ENCODE assay signal across 14 cellular contexts in the genomic region with DNA sequence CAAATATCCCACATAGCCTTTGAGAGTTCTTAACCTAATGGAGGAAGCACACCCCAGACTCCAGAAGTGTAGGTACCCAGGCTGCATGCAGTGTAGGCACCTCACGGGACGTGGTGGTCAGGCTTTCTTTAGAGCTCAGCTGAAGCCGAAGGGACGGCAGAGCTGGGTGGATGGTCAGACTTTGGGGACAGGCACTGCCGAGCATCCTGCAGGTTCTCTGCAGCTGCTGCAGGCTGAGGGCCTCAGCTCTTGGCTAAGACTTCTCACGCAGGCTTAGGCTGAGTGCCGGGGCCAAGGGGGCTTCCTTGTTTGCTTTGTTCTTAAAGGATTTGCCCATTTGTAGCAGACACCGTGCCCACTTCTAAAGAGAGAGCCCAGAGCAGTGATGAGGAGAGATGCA.
DNase-seq lines count a peak whose midpoint lies in the region; ATAC-seq and TF ChIP-seq lines count a peak whose summit lies in the region.
"Had no signal": no experiment of that assay in that cellular context is flagged by ENCODE, and none has a peak within 500 bp of the region (broad histone marks: within the 10 kb centered on the region; RNA-seq: fewer than 3 reads in every experiment).

No MANE protein-coding gene starts in this region.

- H2BK120ac ChIP-seq in trophoblast cell (ENCODE audit: insufficient read depth, low read length, poor library complexity): no peak overlapping the region

- H2AFZ ChIP-seq in trophoblast cell (ENCODE audit: insufficient read depth, low read length, poor library complexity): no peak overlapping the region

- peak; percentile 31 for DNase-seq in G401 (ENCODE audit: low spot score)
- DNase-seq in WTC11 (ENCODE audit: low spot score): no peak
- no peak for DNase-seq in trophoblast cell
- no peak for DNase-seq in EL
- no peak for DNase-seq in activated CD4-positive, alpha-beta T cell treated with anti-CD3 and anti-CD28 coated beads, Interleukin-2, amount 10 ng/mL, durations not matched to agents 24 days and 14 days
- DNase-seq in activated CD4-positive, alpha-beta T cell treated with anti-CD3 and anti-CD28 coated beads for 4 hours: no peak
- DNase-seq: C1 segment of cervical spinal cord; CD4-positive, alpha-beta memory T cell; DMS79 treated with DMSO at 0.1 percent for 48 hours; GDM1; GOT3; H7; HCEC 1CT had no signal

- H3K27me3 ChIP-seq in trophoblast cell (ENCODE audit: insufficient read depth, low read length): no peaks in the 10 kb centered on the region

- H3K4me1 ChIP-seq in trophoblast cell (ENCODE audit: control insufficient read depth in 1 of 2, insufficient read depth in 2 of 2, low read length in 2 of 2): peaks cover 0 to 3% of the 10 kb centered on the region in 2 experiments

- H3K27ac ChIP-seq in trophoblast cell (ENCODE audit: low read depth, low read length): no peak overlapping the region

- WGBS in trophoblast cell (ENCODE audit: extremely low coverage, insufficient coverage, insufficient read length): no CpG with 5 or more reads among the region's 8 CpGs

- no peak overlapping the region for H3K18ac ChIP-seq in trophoblast cell (ENCODE audit: low read length)

- POLR2A ChIA-PET in WTC11 (lab: Charles Lee): no interaction called here

- H3K36me3 ChIP-seq in trophoblast cell (ENCODE audit: control insufficient read depth in 1 of 2, insufficient read depth in 2 of 2, low read length in 2 of 2): no peaks in the 10 kb centered on the region

- CTCF ChIA-PET in WTC11 (lab: Charles Lee): interaction anchor here (0.6 to 1.8 kb wide), 9 partner anchors 20 to 248 kb away, joined by 3 to 6 read pairs (median 3); no protein-coding TSS in a partner anchor

- H3K27me3 Mint-ChIP-seq in WTC11 (ENCODE audit: low read depth): no peaks in the 10 kb centered on the region
- peaks cover 9% of the 10 kb centered on the region for H3K27me3 Mint-ChIP-seq in activated CD4-positive, alpha-beta T cell treated with anti-CD3 and anti-CD28 coated beads, Interleukin-2, amount 10 ng/mL, durations not matched to agents 24 days and 14 days

- H4K12ac ChIP-seq in trophoblast cell (ENCODE audit: low read depth, low read length): no peak overlapping the region

- H3K9ac ChIP-seq in trophoblast cell (ENCODE audit: low read length): no peak overlapping the region

- H3K79me1 ChIP-seq in trophoblast cell (ENCODE audit: low read length): no peaks in the 10 kb centered on the region

- no peak overlapping the region for H2AK5ac ChIP-seq in trophoblast cell (ENCODE audit: low read length)

- H3K4me3 ChIP-seq in trophoblast cell (ENCODE audit: low read depth, low read length): peak overlapping the region; percentile 8
- H3K4me3 ChIP-seq: GM12878 had no signal

- peaks cover 26% of the 10 kb centered on the region for H3K4me1 Mint-ChIP-seq in WTC11
- H3K4me1 Mint-ChIP-seq in activated CD4-positive, alpha-beta T cell treated with anti-CD3 and anti-CD28 coated beads, Interleukin-2, amount 10 ng/mL, durations not matched to agents 24 days and 14 days: no peaks in the 10 kb centered on the region
- H3K4me1 Mint-ChIP-seq: CD4-positive, alpha-beta memory T cell had no signal

- no peak overlapping the region for H3K4ac ChIP-seq in trophoblast cell (ENCODE audit: low read depth, low read length)

- no peak overlapping the region for H4K8ac ChIP-seq in trophoblast cell (ENCODE audit: low read depth, low read length)

- no peak overlapping the region for H3K14ac ChIP-seq in trophoblast cell (ENCODE audit: low read length)

- no peak overlapping the region for H2BK12ac ChIP-seq in trophoblast cell (ENCODE audit: low read length)

- in situ Hi-C loops in G401 (cut with HindIII; ENCODE audit: low sequenced_read_pairs): no loop called here

- H3K4me2 ChIP-seq in trophoblast cell (ENCODE audit: low read length): no peak overlapping the region

- H3K27ac Mint-ChIP-seq in WTC11: 0 out of 2 replicates have a peak overlapping the region, but pooled peaks have one; percentile 37
- no peak overlapping the region for H3K27ac Mint-ChIP-seq in activated CD4-positive, alpha-beta T cell treated with anti-CD3 and anti-CD28 coated beads, Interleukin-2, amount 10 ng/mL, durations not matched to agents 24 days and 14 days

- intact Hi-C loops in activated CD4-positive, alpha-beta T cell treated with anti-CD3 and anti-CD28 coated beads, Interleukin-2, amount 10 ng/mL, durations not matched to agents 24 days and 14 days (cut with micrococcal nuclease): no loop called here

- H3K23ac ChIP-seq in trophoblast cell (ENCODE audit: low read length): no peak overlapping the region

- peaks cover 3% of the 10 kb centered on the region; the same call in 1 of the 2 replicates for H3K9me3 Mint-ChIP-seq in WTC11
- H3K9me3 Mint-ChIP-seq in activated CD4-positive, alpha-beta T cell treated with anti-CD3 and anti-CD28 coated beads, Interleukin-2, amount 10 ng/mL, durations not matched to agents 24 days and 14 days: no peaks in the 10 kb centered on the region

- no peak overlapping the region for H3K4me3 Mint-ChIP-seq in WTC11
- no peak overlapping the region for H3K4me3 Mint-ChIP-seq in activated CD4-positive, alpha-beta T cell treated with anti-CD3 and anti-CD28 coated beads, Interleukin-2, amount 10 ng/mL, durations not matched to agents 24 days and 14 days
- H3K4me3 Mint-ChIP-seq: CD4-positive, alpha-beta memory T cell had no signal

- H2BK5ac ChIP-seq in trophoblast cell (ENCODE audit: low read depth, low read length, poor library complexity): no peak overlapping the region

- no peaks in the 10 kb centered on the region for H3K79me2 ChIP-seq in trophoblast cell (ENCODE audit: control insufficient read depth, insufficient read depth, low read length, poor library complexity)

- TF ChIP-seq CTCF in WTC11 (IDR thresholded peaks at IDR 0.05): no peak

- H3K9me3 ChIP-seq in trophoblast cell (ENCODE audit: insufficient read depth, low read depth, low read length): no peaks in the 10 kb centered on the region

- H4K91ac ChIP-seq in trophoblast cell (ENCODE audit: low read depth, low read length): no peak overlapping the region

- no peaks in the 10 kb centered on the region; the same call in 1 of the 2 replicates for H3K36me3 Mint-ChIP-seq in WTC11
- no peaks in the 10 kb centered on the region for H3K36me3 Mint-ChIP-seq in activated CD4-positive, alpha-beta T cell treated with anti-CD3 and anti-CD28 coated beads, Interleukin-2, amount 10 ng/mL, durations not matched to agents 24 days and 14 days (ENCODE audit: low read depth)
- H3K36me3 Mint-ChIP-seq: CD4-positive, alpha-beta memory T cell had no signal

- ATAC-seq in WTC11: no peak

TF ChIP-seq in WTC11, 78 proteins besides CTCF, POLR2A, EP300 and RAD21 (continues in another document):
- TF ChIP-seq ZNF138 (CRISPR knock-in tag; conservative IDR thresholded peaks at IDR 0.05): no peak
- no peak for TF ChIP-seq FOXP1 (CRISPR knock-in tag; IDR thresholded peaks at IDR 0.05; ENCODE audit: borderline replicate concordance)
- no peak for TF ChIP-seq NFE2L1 (CRISPR knock-in tag; IDR thresholded peaks at IDR 0.05)
- TF ChIP-seq, protein P1, sequence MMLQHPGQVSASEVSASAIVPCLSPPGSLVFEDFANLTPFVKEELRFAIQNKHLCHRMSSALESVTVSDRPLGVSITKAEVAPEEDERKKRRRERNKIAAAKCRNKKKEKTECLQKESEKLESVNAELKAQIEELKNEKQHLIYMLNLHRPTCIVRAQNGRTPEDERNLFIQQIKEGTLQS (CRISPR knock-in tag; conservative IDR thresholded peaks at IDR 0.05): no peak
- no peak for TF ChIP-seq CREM (CRISPR knock-in tag; IDR thresholded peaks at IDR 0.05)
- no peak for TF ChIP-seq KAT7 (CRISPR knock-in tag; IDR thresholded peaks at IDR 0.05; ENCODE audit: borderline replicate concordance)
- no peak for TF ChIP-seq NFYB (CRISPR knock-in tag; conservative IDR thresholded peaks at IDR 0.05; ENCODE audit: low read depth)
- TF ChIP-seq, protein P2, sequence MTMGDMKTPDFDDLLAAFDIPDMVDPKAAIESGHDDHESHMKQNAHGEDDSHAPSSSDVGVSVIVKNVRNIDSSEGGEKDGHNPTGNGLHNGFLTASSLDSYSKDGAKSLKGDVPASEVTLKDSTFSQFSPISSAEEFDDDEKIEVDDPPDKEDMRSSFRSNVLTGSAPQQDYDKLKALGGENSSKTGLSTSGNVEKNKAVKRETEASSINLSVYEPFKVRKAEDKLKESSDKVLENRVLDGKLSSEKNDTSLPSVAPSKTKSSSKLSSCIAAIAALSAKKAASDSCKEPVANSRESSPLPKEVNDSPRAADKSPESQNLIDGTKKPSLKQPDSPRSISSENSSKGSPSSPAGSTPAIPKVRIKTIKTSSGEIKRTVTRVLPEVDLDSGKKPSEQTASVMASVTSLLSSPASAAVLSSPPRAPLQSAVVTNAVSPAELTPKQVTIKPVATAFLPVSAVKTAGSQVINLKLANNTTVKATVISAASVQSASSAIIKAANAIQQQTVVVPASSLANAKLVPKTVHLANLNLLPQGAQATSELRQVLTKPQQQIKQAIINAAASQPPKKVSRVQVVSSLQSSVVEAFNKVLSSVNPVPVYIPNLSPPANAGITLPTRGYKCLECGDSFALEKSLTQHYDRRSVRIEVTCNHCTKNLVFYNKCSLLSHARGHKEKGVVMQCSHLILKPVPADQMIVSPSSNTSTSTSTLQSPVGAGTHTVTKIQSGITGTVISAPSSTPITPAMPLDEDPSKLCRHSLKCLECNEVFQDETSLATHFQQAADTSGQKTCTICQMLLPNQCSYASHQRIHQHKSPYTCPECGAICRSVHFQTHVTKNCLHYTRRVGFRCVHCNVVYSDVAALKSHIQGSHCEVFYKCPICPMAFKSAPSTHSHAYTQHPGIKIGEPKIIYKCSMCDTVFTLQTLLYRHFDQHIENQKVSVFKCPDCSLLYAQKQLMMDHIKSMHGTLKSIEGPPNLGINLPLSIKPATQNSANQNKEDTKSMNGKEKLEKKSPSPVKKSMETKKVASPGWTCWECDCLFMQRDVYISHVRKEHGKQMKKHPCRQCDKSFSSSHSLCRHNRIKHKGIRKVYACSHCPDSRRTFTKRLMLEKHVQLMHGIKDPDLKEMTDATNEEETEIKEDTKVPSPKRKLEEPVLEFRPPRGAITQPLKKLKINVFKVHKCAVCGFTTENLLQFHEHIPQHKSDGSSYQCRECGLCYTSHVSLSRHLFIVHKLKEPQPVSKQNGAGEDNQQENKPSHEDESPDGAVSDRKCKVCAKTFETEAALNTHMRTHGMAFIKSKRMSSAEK (CRISPR knock-in tag; IDR thresholded peaks at IDR 0.05; ENCODE audit: borderline replicate concordance): no peak
- TF ChIP-seq ESRRA (CRISPR knock-in tag; IDR thresholded peaks at IDR 0.05; ENCODE audit: borderline replicate concordance): no peak
- no peak for TF ChIP-seq NR3C1 (CRISPR knock-in tag; conservative IDR thresholded peaks at IDR 0.05; ENCODE audit: low read depth)
- TF ChIP-seq HMGA2 (CRISPR knock-in tag; IDR thresholded peaks at IDR 0.05): no peak
- TF ChIP-seq GTF2I (CRISPR knock-in tag; conservative IDR thresholded peaks at IDR 0.05): no peak
